8 cellular contexts compared by ENCODE assay signal in the genomic region with DNA sequence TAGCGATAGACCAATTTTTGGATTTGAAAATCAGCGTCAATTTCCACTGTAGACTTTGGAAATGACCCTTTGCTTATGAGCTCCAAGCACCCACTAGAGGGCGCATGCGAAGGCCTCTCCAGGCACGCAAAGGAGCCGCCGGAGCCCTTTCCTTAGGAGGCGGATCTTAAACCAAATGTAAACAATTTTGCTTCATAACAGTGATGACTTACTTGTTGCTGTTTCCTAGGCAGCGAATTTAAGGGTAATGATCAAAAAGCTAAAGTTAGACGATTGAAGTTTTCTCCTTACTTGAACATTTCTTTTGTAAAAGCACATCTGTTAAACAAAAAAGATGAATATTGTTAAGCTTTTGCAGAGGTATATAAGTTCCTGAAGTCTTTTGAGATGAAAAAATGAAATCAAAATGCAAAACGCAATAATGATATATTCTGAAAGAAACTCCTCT. TPM values are rescaled to one million over a fixed set of nuclear protein-coding genes. Genes with fewer than 3 reads are reported as not detected.
DNase-seq lines count a peak whose midpoint lies in the region; ATAC-seq, FAIRE-seq and TF ChIP-seq lines count a peak whose summit lies in the region.

No MANE protein-coding gene starts in this region.

- no peaks in the 10 kb centered on the region for H3K36me3 ChIP-seq in OCI-LY1 (ENCODE audit: insufficient read depth, low read length)
- no peaks in the 10 kb centered on the region for H3K36me3 ChIP-seq in endothelial cell of umbilical vein (ENCODE audit: control insufficient read depth in 2 of 2, extremely low read depth in 1 of 2, insufficient read depth in 2 of 2, low read length in 2 of 2)
- no peaks in the 10 kb centered on the region for H3K36me3 ChIP-seq in mucosa of descending colon (ENCODE audit: low read depth)

- H3K9me1 ChIP-seq in endothelial cell of umbilical vein (replicated peaks; ENCODE audit: control insufficient read depth, extremely low read depth, insufficient read depth, low read length) = no peaks in the 10 kb centered on the region

- dilution Hi-C loops in endothelial cell of umbilical vein (cut with MboI; ENCODE audit: extremely low pct_ligation_motif_present, low sequenced_read_pairs) = no loop called here

- H4K20me1 ChIP-seq in OCI-LY1 (ENCODE audit: insufficient read depth, low read length) (no peaks in the 10 kb centered on the region), endothelial cell of umbilical vein (replicated peaks; ENCODE audit: control insufficient read depth, extremely low read depth, insufficient read depth, low read length) (no peaks in the 10 kb centered on the region)

- H3K4me3 ChIP-seq in OCI-LY1 (ENCODE audit: low read depth, low read length, poor library complexity, severe bottlenecking) (no peak overlapping the region), endothelial cell of umbilical vein (replicated peaks in 1 of 3; ENCODE audit: insufficient read depth in 1 of 3, low read depth in 1 of 3, low read length in 3 of 3) (no peak overlapping the region), mucosa of descending colon (no peak overlapping the region)

- intact Hi-C loops in endothelial cell of umbilical vein (cut with micrococcal nuclease) (loop anchor here (1.0 to 2.0 kb wide), 7 partner anchors 15 to 714 kb away; no protein-coding TSS in a partner anchor), mucosa of descending colon (cut with DNase I, micrococcal nuclease) (no loop called here)

- H2AFZ ChIP-seq in OCI-LY1 (ENCODE audit: low read length) (no peak overlapping the region), endothelial cell of umbilical vein (ENCODE audit: low read depth, low read length) (peak overlapping the region; percentile 60)

- CTCF ChIA-PET in endothelial cell of umbilical vein (lab: Charles Lee) = interaction anchor here (0.6 to 2.4 kb wide), 53 partner anchors 10 to 830 kb away, joined by 3 to 66 read pairs (median 5); partner anchors contain the start of genes EXOC2 and HUS1B

- peak; percentile 94 for FAIRE-seq in endothelial cell of umbilical vein (lab: Jason Lieb, UNC)

- no peak for TF ChIP-seq POLR2A in endothelial cell of umbilical vein (IDR thresholded peaks at IDR 0.05; ENCODE audit: low read depth, low read length)

- POLR2A ChIA-PET in endothelial cell of umbilical vein (lab: Charles Lee) = interaction anchor here (0.9 kb wide), 1 partner anchor 10 kb away, joined by 4 read pairs; no protein-coding TSS in a partner anchor

- peak; percentile 89 for TF ChIP-seq CTCF in OCI-LY1 (IDR thresholded peaks at IDR 0.05; ENCODE audit: low read length)
- peak; percentile 89 to 94 for TF ChIP-seq CTCF in endothelial cell of umbilical vein (IDR thresholded peaks at IDR 0.05; ENCODE audit: extremely low read depth in 1 of 2, insufficient read depth in 1 of 2, low read depth in 1 of 2, low read length in 2 of 2)
- peak; percentile 79 for TF ChIP-seq CTCF in mucosa of descending colon (IDR thresholded peaks at IDR 0.05)

- H3K4me1 ChIP-seq in OCI-LY1 (ENCODE audit: insufficient read depth, low read length, severe bottlenecking) = peaks cover 3% of the 10 kb centered on the region
- H3K4me1 ChIP-seq in endothelial cell of umbilical vein (ENCODE audit: control insufficient read depth, extremely low read depth, insufficient read depth, low read length) = no peaks in the 10 kb centered on the region
- no peaks in the 10 kb centered on the region for H3K4me1 ChIP-seq in mucosa of descending colon (ENCODE audit: low read depth)

- H3K9me3 ChIP-seq in OCI-LY1 (ENCODE audit: low read length) (no peaks in the 10 kb centered on the region), endothelial cell of umbilical vein (replicated peaks; ENCODE audit: control insufficient read depth, insufficient read depth, low read length) (no peaks in the 10 kb centered on the region), mucosa of descending colon (no peaks in the 10 kb centered on the region)

- H3K79me2 ChIP-seq in OCI-LY1 (ENCODE audit: insufficient read depth, low read length) (no peaks in the 10 kb centered on the region), endothelial cell of umbilical vein (ENCODE audit: control insufficient read depth, insufficient read depth, low read length) (no peaks in the 10 kb centered on the region)

- BruUV-seq in endothelial cell of umbilical vein (replicated peaks; lab: Mats Ljungman, UMichigan) = no TSS peak

- no peak overlapping the region for H3K9ac ChIP-seq in OCI-LY1 (ENCODE audit: low read length)
- no peak overlapping the region for H3K9ac ChIP-seq in endothelial cell of umbilical vein (replicated peaks; ENCODE audit: extremely low read depth, insufficient read depth, low read length)

- ATAC-seq in HG03342 (IDR thresholded peaks at IDR 0.05; ENCODE audit: unreplicated experiment) (peak; percentile 70), mucosa of descending colon (peak; percentile 90), HG03139 (IDR thresholded peaks at IDR 0.05; ENCODE audit: unreplicated experiment) (no peak)

- H3K9me2 ChIP-seq in OCI-LY1 (ENCODE audit: low read depth, low read length) = no peaks in the 10 kb centered on the region

- H3F3A ChIP-seq in OCI-LY1 (ENCODE audit: insufficient read depth, low read length) = no peaks in the 10 kb centered on the region

- H3K27ac ChIP-seq in OCI-LY1 (ENCODE audit: low read depth, low read length, poor library complexity, severe bottlenecking) (no peak overlapping the region), endothelial cell of umbilical vein (ENCODE audit: insufficient read depth, low read depth, low read length) (no peak overlapping the region)

- DNase-seq in COLO668 (lab: John Stamatoyannopoulos, UW; ENCODE audit: unreplicated experiment) (peak; percentile 64), endothelial cell of umbilical vein (ENCODE audit: low read depth, low spot score) (peak; percentile 77), mucosa of descending colon (peak; percentile 68 to 92 (median 80))
- peak; percentile 78 for DNase-seq in activated CD8-positive, alpha-beta memory T cell treated with anti-CD3 and anti-CD28 coated beads, Interleukin-2, amount 50 U/mL, for 4 hours
- DNase-seq in stimulated activated CD8-positive, alpha-beta memory T cell treated with anti-CD3 and anti-CD28 coated beads, Interleukin-4, amount 100 ng/mL, for 4 hours (ENCODE audit: low read depth in 2 of 2, low spot score in 1 of 2) = peak; percentile 43 to 46

- no peak overlapping the region for H3K4me2 ChIP-seq in OCI-LY1 (ENCODE audit: low read length)
- H3K4me2 ChIP-seq in endothelial cell of umbilical vein (ENCODE audit: insufficient read depth, low read length) = peak overlapping the region; percentile 81

- H3K27me3 ChIP-seq in OCI-LY1 (ENCODE audit: insufficient read depth, low read length) = no peaks in the 10 kb centered on the region
- H3K27me3 ChIP-seq in endothelial cell of umbilical vein (ENCODE audit: control insufficient read depth in 2 of 2, insufficient read depth in 2 of 2, low read length in 2 of 2) = no peaks in the 10 kb centered on the region

TF ChIP-seq in endothelial cell of umbilical vein, 7 proteins besides CTCF, POLR2A, EP300 and RAD21:
- TF ChIP-seq GATA2 (IDR thresholded peaks at IDR 0.05; ENCODE audit: insufficient read depth, insufficient read length, low read depth, low read length) = no peak
- TF ChIP-seq FOS (IDR thresholded peaks at IDR 0.05; ENCODE audit: borderline replicate concordance, insufficient read depth, low read length) = no peak
- TF ChIP-seq POLR2AphosphoS5 (IDR thresholded peaks at IDR 0.05; ENCODE audit: insufficient read depth, low read depth, low read length) = no peak
- TF ChIP-seq, protein P1, sequence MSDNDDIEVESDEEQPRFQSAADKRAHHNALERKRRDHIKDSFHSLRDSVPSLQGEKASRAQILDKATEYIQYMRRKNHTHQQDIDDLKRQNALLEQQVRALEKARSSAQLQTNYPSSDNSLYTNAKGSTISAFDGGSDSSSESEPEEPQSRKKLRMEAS (IDR thresholded peaks at IDR 0.05; ENCODE audit: insufficient read depth, insufficient read length) = no peak
- no peak for TF ChIP-seq JUN (IDR thresholded peaks at IDR 0.05; ENCODE audit: borderline replicate concordance, insufficient read depth, insufficient read length, low read depth)
- no peak for TF ChIP-seq EZH2 (IDR thresholded peaks at IDR 0.05; ENCODE audit: borderline replicate concordance, low read depth, low read length, severe bottlenecking)
- no peak for TF ChIP-seq MYC (IDR thresholded peaks at IDR 0.05; ENCODE audit: low read depth, low read length)

RNA-seq across cellular contexts. Expression of gene EXOC2, which starts 29.2 kb away (rescaled TPM):
- 30.8 and 39.7 TPM in 2 replicates for total RNA-seq in endothelial cell of umbilical vein
- polyA plus RNA-seq in endothelial cell of umbilical vein = 17.2 and 18.2 TPM in 2 replicates
- polyA plus RNA-seq in endothelial cell of umbilical vein (2011; cell fraction: cytosol; rRNA removed) = 20.6 and 22.1 TPM in 2 replicates
- polyA plus RNA-seq in endothelial cell of umbilical vein (2011; cell fraction: nucleus; rRNA removed) = 33.4 and 38.3 TPM in 2 replicates
- polyA plus RNA-seq in endothelial cell of umbilical vein (2012) = 27.8 and 35.4 TPM in 2 replicates
- polyA minus RNA-seq in endothelial cell of umbilical vein = 52.6 and 54.1 TPM in 2 replicates
- polyA minus RNA-seq in endothelial cell of umbilical vein (2011; cell fraction: cytosol; rRNA and poly(A)+ RNA removed) = 12.1 TPM
- polyA minus RNA-seq in endothelial cell of umbilical vein (2011; cell fraction: nucleus; rRNA and poly(A)+ RNA removed) = 48.1 and 57.1 TPM in 2 replicates
- total RNA-seq in mucosa of descending colon = 10 to 100 TPM; 13.1 to 20.9 (median 17.3) TPM
